In genomic region chr5:57675236-57675635, GRCh38 we compare ENCODE assay signal across 20 cellular contexts.
DNase-seq lines count a peak whose midpoint lies in the region; ATAC-seq and TF ChIP-seq lines count a peak whose summit lies in the region.
"Had no signal": no experiment of that assay in that cellular context is flagged by ENCODE, and none has a peak within 500 bp of the region (broad histone marks: within the 10 kb centered on the region; RNA-seq: fewer than 3 reads in every experiment).

No MANE protein-coding gene starts in this region.

- H3K27ac Mint-ChIP-seq in activated T-helper 2 cell treated with anti-CD3 and anti-CD28 coated beads, Interferon-gamma antibody, Interleukin-2, Interleukin-4, amounts not matched to agents 10 μg/mL and 5 μg/mL and 100 μg/mL, durations not matched to agents 14 hours and 24 hours and 36 hours = no peak overlapping the region
- H3K27ac Mint-ChIP-seq: CD4-positive, alpha-beta T cell had no signal

- H3K4me1 Mint-ChIP-seq in activated T-helper 2 cell treated with anti-CD3 and anti-CD28 coated beads, Interferon-gamma antibody, Interleukin-2, Interleukin-4, amounts not matched to agents 10 μg/mL and 5 μg/mL and 100 μg/mL, durations not matched to agents 14 hours and 24 hours and 36 hours (ENCODE audit: low read depth) = no peaks in the 10 kb centered on the region

- H3K36me3 ChIP-seq in KMS-11 (ENCODE audit: insufficient read depth) (no peaks in the 10 kb centered on the region), Panc1 (ENCODE audit: control insufficient read depth, insufficient read depth, low read length) (no peaks in the 10 kb centered on the region), smooth muscle cell (ENCODE audit: low read depth) (no peaks in the 10 kb centered on the region), ovary (no peaks in the 10 kb centered on the region)
- H3K36me3 ChIP-seq: BLaER1 treated with 17β-estradiol and CSF1 and Interleukin-3, amounts not matched to agents 10 nM and 100 nM had no signal

- H3K4me3 ChIP-seq in KMS-11 (IDR thresholded peaks at IDR 0.05; ENCODE audit: insufficient read depth, low read depth, low read length) (no peak overlapping the region), Panc1 (ENCODE audit: low read depth in 2 of 2, low read length in 2 of 2) (no peak overlapping the region), choroid plexus epithelial cell (ENCODE audit: low read depth, low read length) (no peak overlapping the region), smooth muscle cell (no peak overlapping the region), ovary (no peak overlapping the region)
- H3K4me3 ChIP-seq: BLaER1 treated with 17β-estradiol and CSF1 and Interleukin-3, amounts not matched to agents 10 nM and 100 nM; GM23248; SK-N-MC had no signal

- no peaks in the 10 kb centered on the region for H3K36me3 Mint-ChIP-seq in activated T-helper 2 cell treated with anti-CD3 and anti-CD28 coated beads, Interferon-gamma antibody, Interleukin-2, Interleukin-4, amounts not matched to agents 10 μg/mL and 5 μg/mL and 100 μg/mL, durations not matched to agents 14 hours and 24 hours and 36 hours (ENCODE audit: low read depth)

- no peak for ATAC-seq in Panc1

- H3K4me1 ChIP-seq in KMS-11 (ENCODE audit: low read depth, poor library complexity, severe bottlenecking) = peaks cover 13% of the 10 kb centered on the region
- no peaks in the 10 kb centered on the region; the same call in 1 of the 2 replicates for H3K4me1 ChIP-seq in Panc1 (ENCODE audit: control insufficient read depth, insufficient read depth, low read length)
- peaks cover 3% of the 10 kb centered on the region for H3K4me1 ChIP-seq in smooth muscle cell (ENCODE audit: low read depth)
- H3K4me1 ChIP-seq in ovary (ENCODE audit: insufficient read depth) = peaks cover 3% of the 10 kb centered on the region
- H3K4me1 ChIP-seq: BLaER1 treated with 17β-estradiol and CSF1 and Interleukin-3, amounts not matched to agents 10 nM and 100 nM had no signal

- in situ Hi-C loops in Panc1 (cut with HindIII; ENCODE audit: low pct_unique_long_range_greater_than_20kb, low sequenced_read_pairs) = no loop called here

- BruUV-seq in Panc1 (replicated peaks; lab: Mats Ljungman, UMichigan) = no TSS peak

- H3K79me2 ChIP-seq in KMS-11 (ENCODE audit: insufficient read depth, low read depth) (no peaks in the 10 kb centered on the region), smooth muscle cell (ENCODE audit: low read depth) (no peaks in the 10 kb centered on the region)

- no peak for TF ChIP-seq EP300 in ovary (IDR thresholded peaks at IDR 0.05)

- TF ChIP-seq POLR2A in ovary (IDR thresholded peaks at IDR 0.05) = no peak

- H3K9me3 Mint-ChIP-seq in activated T-helper 2 cell treated with anti-CD3 and anti-CD28 coated beads, Interferon-gamma antibody, Interleukin-2, Interleukin-4, amounts not matched to agents 10 μg/mL and 5 μg/mL and 100 μg/mL, durations not matched to agents 14 hours and 24 hours and 36 hours = no peaks in the 10 kb centered on the region
- H3K9me3 Mint-ChIP-seq: CD4-positive, alpha-beta T cell had no signal

- H3F3A ChIP-seq in smooth muscle cell (ENCODE audit: low read depth) = no peaks in the 10 kb centered on the region

- H3K4me3 Mint-ChIP-seq in activated T-helper 2 cell treated with anti-CD3 and anti-CD28 coated beads, Interferon-gamma antibody, Interleukin-2, Interleukin-4, amounts not matched to agents 10 μg/mL and 5 μg/mL and 100 μg/mL, durations not matched to agents 14 hours and 24 hours and 36 hours (ENCODE audit: low read depth) = no peak overlapping the region
- H3K4me3 Mint-ChIP-seq: CD4-positive, alpha-beta T cell had no signal

- TF ChIP-seq CTCF in KMS-11 (conservative IDR thresholded peaks at IDR 0.05; ENCODE audit: low read depth, low read length) (no peak), Panc1 (IDR thresholded peaks at IDR 0.05) (no peak), choroid plexus epithelial cell (conservative IDR thresholded peaks at IDR 0.05; ENCODE audit: low read depth, low read length) (no peak), smooth muscle cell (IDR thresholded peaks at IDR 0.05; ENCODE audit: borderline replicate concordance, insufficient read depth, poor library complexity, severe bottlenecking) (no peak), ovary (IDR thresholded peaks at IDR 0.05) (no peak)

- intact Hi-C loops in Panc1 (cut with micrococcal nuclease; ENCODE audit: unreplicated experiment) (no loop called here), ovary (cut with DNase I) (no loop called here)
- intact Hi-C loops in activated T-helper 2 cell treated with anti-CD3 and anti-CD28 coated beads, Interferon-gamma antibody, Interleukin-2, Interleukin-4, amounts not matched to agents 10 μg/mL and 5 μg/mL and 100 μg/mL, durations not matched to agents 14 hours and 24 hours and 36 hours (cut with micrococcal nuclease) = no loop called here

- H3K9ac ChIP-seq in KMS-11 = no peak overlapping the region
- no peak overlapping the region for H3K9ac ChIP-seq in smooth muscle cell (ENCODE audit: low read depth)
- H3K9ac ChIP-seq: BLaER1 treated with 17β-estradiol and CSF1 and Interleukin-3, amounts not matched to agents 10 nM and 100 nM; GM23248 had no signal

- no peak overlapping the region for H3K27ac ChIP-seq in KMS-11
- H3K27ac ChIP-seq in Panc1 (ENCODE audit: low read length) = peak overlapping the region; percentile 31; the same call in 1 of the 2 replicates
- no peak overlapping the region for H3K27ac ChIP-seq in smooth muscle cell (ENCODE audit: low read depth)
- no peak overlapping the region for H3K27ac ChIP-seq in ovary
- H3K27ac ChIP-seq: BLaER1 treated with 17β-estradiol and CSF1 and Interleukin-3, amounts not matched to agents 10 nM and 100 nM; GM23248; SK-N-MC had no signal

- CTCF ChIA-PET in Panc1 (lab: Charles Lee) = no interaction called here

- 89% methylated on average over 1 of the region's 1 CpG for WGBS in smooth muscle cell (ENCODE audit: low lambda C conversion rate)
- WGBS in ovary, 3 donors = 88 to 98% (median 96%) methylated on average over 1 of the region's 1 CpG

- H3K9me3 ChIP-seq in Panc1 (ENCODE audit: control insufficient read depth, insufficient read depth, low read depth, low read length) (no peaks in the 10 kb centered on the region), smooth muscle cell (replicated peaks; ENCODE audit: low read depth) (no peaks in the 10 kb centered on the region), ovary (no peaks in the 10 kb centered on the region)
- H3K9me3 ChIP-seq: BLaER1 treated with 17β-estradiol and CSF1 and Interleukin-3, amounts not matched to agents 10 nM and 100 nM had no signal

- POLR2A ChIA-PET in Panc1 (lab: Charles Lee) = interaction anchor here (0.6 kb wide), 1 partner anchor 159 kb away, joined by 4 read pairs; no protein-coding TSS in a partner anchor

- H3K4me2 ChIP-seq in KMS-11 = peak overlapping the region; percentile 1; the same call in 1 of the 2 replicates
- H3K4me2 ChIP-seq in smooth muscle cell = peak overlapping the region; percentile 25
- H3K4me2 ChIP-seq: BLaER1 treated with 17β-estradiol and CSF1 and Interleukin-3, amounts not matched to agents 10 nM and 100 nM had no signal

- H2AFZ ChIP-seq in KMS-11 (ENCODE audit: low read depth) (no peak overlapping the region), smooth muscle cell (ENCODE audit: low read depth) (no peak overlapping the region)
- H2AFZ ChIP-seq: GM23248 had no signal

- DNase-seq in Panc1 (ENCODE audit: low read depth, low spot score) (no peak), choroid plexus epithelial cell (ENCODE audit: low read depth) (peak; percentile 31), smooth muscle cell (lab: John Stamatoyannopoulos, UW; ENCODE audit: unreplicated experiment) (no peak), SHP77 (lab: John Stamatoyannopoulos, UW) (no peak), ovary (no peak)
- no peak for DNase-seq in activated T-helper 2 cell treated with anti-CD3 and anti-CD28 coated beads, Interferon-gamma antibody, Interleukin-2, Interleukin-4, amounts not matched to agents 10 μg/mL and 5 μg/mL and 100 μg/mL, durations not matched to agents 14 hours and 24 hours and 36 hours (ENCODE audit: low spot score)
- DNase-seq: AML-193; CD4-positive, alpha-beta T cell; COR-L47; DMS53; GM23248; H7; NCI-H1694; NCI-H2029 treated with DMSO at 0.1 percent for 48 hours; NCI-H446 treated with DMSO at 0.1 percent for 48 hours; NCI-H526 treated with DMSO at 0.1 percent for 48 hours; SIG-M5 had no signal

- peaks cover 2% of the 10 kb centered on the region for H3K27me3 Mint-ChIP-seq in activated T-helper 2 cell treated with anti-CD3 and anti-CD28 coated beads, Interferon-gamma antibody, Interleukin-2, Interleukin-4, amounts not matched to agents 10 μg/mL and 5 μg/mL and 100 μg/mL, durations not matched to agents 14 hours and 24 hours and 36 hours (ENCODE audit: low read depth)

- H4K20me1 ChIP-seq in KMS-11 (ENCODE audit: insufficient read depth) = no peaks in the 10 kb centered on the region
- no peaks in the 10 kb centered on the region for H4K20me1 ChIP-seq in smooth muscle cell (ENCODE audit: low read depth)
- H4K20me1 ChIP-seq: BLaER1 treated with 17β-estradiol and CSF1 and Interleukin-3, amounts not matched to agents 10 nM and 100 nM had no signal

- H3K27me3 ChIP-seq in KMS-11 (ENCODE audit: insufficient read depth, low read depth) (no peaks in the 10 kb centered on the region), Panc1 (ENCODE audit: control insufficient read depth, insufficient read depth, low read length) (no peaks in the 10 kb centered on the region), smooth muscle cell (ENCODE audit: low read depth) (no peaks in the 10 kb centered on the region), ovary (no peaks in the 10 kb centered on the region)
- H3K27me3 ChIP-seq: BLaER1 treated with 17β-estradiol and CSF1 and Interleukin-3, amounts not matched to agents 10 nM and 100 nM had no signal
